Comparison of ENCODE assay signal across 8 cellular contexts in genomic region chr2:9703085-9703641, GRCh38.
DNase-seq lines count a peak whose midpoint lies in the region; ATAC-seq, FAIRE-seq and TF ChIP-seq lines count a peak whose summit lies in the region.
"Had no signal": no experiment of that assay in that cellular context is flagged by ENCODE, and none has a peak within 500 bp of the region (broad histone marks: within the 10 kb centered on the region; RNA-seq: fewer than 3 reads in every experiment).

No MANE protein-coding gene starts in this region.

- H3K27ac ChIP-seq in astrocyte (ENCODE audit: low read depth, low read length) (peak overlapping the region; percentile 11), lower lobe of right lung (no peak overlapping the region)

- H3K79me2 ChIP-seq in astrocyte (ENCODE audit: insufficient read depth, low read length), result no peaks in the 10 kb centered on the region

- peaks cover 33% of the 10 kb centered on the region for H3K4me1 Mint-ChIP-seq in astrocyte (ENCODE audit: low read depth, unreplicated experiment)
- peaks cover 3% of the 10 kb centered on the region for H3K4me1 Mint-ChIP-seq in stimulated activated memory B cell treated with anti-CD40 and anti-IgM and Interleukin-4, amounts not matched to agents 10 μg/mL and 1 μg/mL and 100 μg/mL, for 72 hours

- peak overlapping the region; percentile 67 for H3K4me2 ChIP-seq in astrocyte (ENCODE audit: low read length)

- H3K27ac Mint-ChIP-seq in astrocyte (ENCODE audit: unreplicated experiment), result no peak overlapping the region
- no peak overlapping the region for H3K27ac Mint-ChIP-seq in stimulated activated memory B cell treated with anti-CD40 and anti-IgM and Interleukin-4, amounts not matched to agents 10 μg/mL and 1 μg/mL and 100 μg/mL, for 72 hours

- FAIRE-seq in astrocyte (lab: Jason Lieb, UNC), result peak; percentile 29

- no peak overlapping the region for H3K9ac ChIP-seq in astrocyte (ENCODE audit: low read length)

- DNase-seq in HT1080 (ENCODE audit: low read depth), result peak; percentile 100
- peak; percentile 82 for DNase-seq in T-helper 9 cell
- DNase-seq in astrocyte (ENCODE audit: low read depth), result peak; percentile 66
- DNase-seq in lower lobe of right lung, result peak; percentile 79

- H3K36me3 Mint-ChIP-seq in astrocyte (ENCODE audit: low read depth, unreplicated experiment), result peaks cover 2% of the 10 kb centered on the region
- no peaks in the 10 kb centered on the region for H3K36me3 Mint-ChIP-seq in stimulated activated memory B cell treated with anti-CD40 and anti-IgM and Interleukin-4, amounts not matched to agents 10 μg/mL and 1 μg/mL and 100 μg/mL, for 72 hours

- intact Hi-C loops in lower lobe of right lung (cut with DNase I), result no loop called here

- peaks cover 7% of the 10 kb centered on the region for H3K9me3 Mint-ChIP-seq in astrocyte (ENCODE audit: unreplicated experiment)
- H3K9me3 Mint-ChIP-seq in stimulated activated memory B cell treated with anti-CD40 and anti-IgM and Interleukin-4, amounts not matched to agents 10 μg/mL and 1 μg/mL and 100 μg/mL, for 72 hours, result peaks cover 6% of the 10 kb centered on the region

- H4K20me1 ChIP-seq in astrocyte (ENCODE audit: insufficient read depth, low read length), result no peaks in the 10 kb centered on the region

- no peaks in the 10 kb centered on the region for H3K36me3 ChIP-seq in astrocyte (ENCODE audit: insufficient read depth, low read length)
- H3K36me3 ChIP-seq in lower lobe of right lung, result no peaks in the 10 kb centered on the region
- H3K36me3 ChIP-seq: suprapubic skin had no signal

- H2AFZ ChIP-seq in astrocyte (ENCODE audit: low read depth, low read length), result peak overlapping the region; percentile 24

- H3K4me3 Mint-ChIP-seq in astrocyte (ENCODE audit: unreplicated experiment), result no peak overlapping the region
- H3K4me3 Mint-ChIP-seq in stimulated activated memory B cell treated with anti-CD40 and anti-IgM and Interleukin-4, amounts not matched to agents 10 μg/mL and 1 μg/mL and 100 μg/mL, for 72 hours, result no peak overlapping the region

- H3K9me3 ChIP-seq in astrocyte (ENCODE audit: insufficient read depth, low read depth, low read length), result no peaks in the 10 kb centered on the region
- no peaks in the 10 kb centered on the region for H3K9me3 ChIP-seq in lower lobe of right lung
- H3K9me3 ChIP-seq: suprapubic skin had no signal

- H3K4me3 ChIP-seq in astrocyte (ENCODE audit: insufficient read depth, low read depth, low read length) (no peak overlapping the region), lower lobe of right lung (no peak overlapping the region)
- H3K4me3 ChIP-seq: suprapubic skin had no signal

- H3K4me1 ChIP-seq in astrocyte (ENCODE audit: insufficient read depth, low read length) (peaks cover 20% of the 10 kb centered on the region), lower lobe of right lung (peaks cover 14% of the 10 kb centered on the region)

- H3K27me3 Mint-ChIP-seq in astrocyte (ENCODE audit: low read depth, unreplicated experiment), result no peaks in the 10 kb centered on the region
- H3K27me3 Mint-ChIP-seq in stimulated activated memory B cell treated with anti-CD40 and anti-IgM and Interleukin-4, amounts not matched to agents 10 μg/mL and 1 μg/mL and 100 μg/mL, for 72 hours, result peaks cover 21% of the 10 kb centered on the region

- H3K27me3 ChIP-seq in astrocyte (ENCODE audit: insufficient read depth, low read length) (no peaks in the 10 kb centered on the region), lower lobe of right lung (ENCODE audit: low read depth) (no peaks in the 10 kb centered on the region)
- H3K27me3 ChIP-seq: suprapubic skin had no signal

- ATAC-seq in lower lobe of right lung, result peak; percentile 81 to 84
- peak; percentile 61 for ATAC-seq in stimulated activated memory B cell treated with anti-CD40 and anti-IgM and Interleukin-4, amounts not matched to agents 10 μg/mL and 1 μg/mL and 100 μg/mL, for 72 hours
- no peak for ATAC-seq in GM21360 (IDR thresholded peaks at IDR 0.05; ENCODE audit: unreplicated experiment)
- ATAC-seq in HG03378 (IDR thresholded peaks at IDR 0.05; ENCODE audit: unreplicated experiment), result no peak

- TF ChIP-seq CTCF in astrocyte (IDR thresholded peaks at IDR 0.05; ENCODE audit: insufficient read depth, low read depth, low read length) (no peak), lower lobe of right lung (IDR thresholded peaks at IDR 0.05) (no peak)

Comparison
In these comparisons a context has a peak if more than half of its experiments do, and no peak if none do; other contexts are left out.
1. ATAC-seq: peak in lower lobe of right lung (2 of 2) and stimulated activated memory B cell treated with anti-CD40 and anti-IgM and Interleukin-4, amounts not matched to agents 10 μg/mL and 1 μg/mL and 100 μg/mL, for 72 hours (single experiment); none in GM21360 (single experiment) and HG03378 (single experiment).
2. Peak in every context shown above with its lines, with median percentiles within 50 percentile points of each other: DNase-seq.